In the genomic region with DNA sequence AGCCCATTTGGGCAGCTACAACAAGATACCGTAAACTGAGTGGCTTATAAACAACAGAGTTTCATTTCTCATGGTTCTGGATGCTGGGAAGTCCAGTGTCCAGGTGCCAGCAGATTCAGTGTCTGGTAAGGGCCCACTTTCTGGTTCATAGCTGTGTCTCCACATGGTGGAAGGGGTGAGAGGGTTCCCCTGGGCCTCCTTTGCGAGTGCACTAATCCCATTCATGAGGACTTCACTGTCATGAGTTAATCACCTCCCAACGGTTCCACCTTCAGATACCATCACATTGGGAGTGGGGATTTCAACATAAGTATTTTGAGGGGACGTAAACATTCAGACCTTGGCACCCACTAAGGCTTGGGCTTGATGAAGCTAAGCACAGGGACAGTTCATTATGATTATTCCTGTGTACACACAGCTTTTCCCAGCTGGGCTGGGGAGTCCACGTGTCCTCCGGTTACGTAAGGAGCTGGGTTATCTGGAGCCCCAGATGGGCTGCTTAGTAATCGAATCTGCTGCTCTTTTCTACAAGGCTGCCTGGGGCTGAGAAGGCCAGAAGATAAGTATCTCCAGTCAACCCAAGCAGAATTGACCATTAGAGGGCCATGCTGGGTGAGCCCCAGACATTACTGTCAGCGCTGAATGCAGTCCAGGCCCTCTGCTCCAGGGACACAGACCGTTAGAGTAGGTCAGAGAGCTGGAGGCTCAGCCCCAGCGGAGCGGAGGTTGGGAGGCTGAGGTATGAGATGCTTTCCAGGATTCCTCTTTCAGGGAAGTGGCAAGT, we compare ENCODE assay signal across 11 cellular contexts. TPM values are rescaled to one million over a fixed set of nuclear protein-coding genes. Genes with fewer than 3 reads are reported as not detected.
DNase-seq lines count a peak whose midpoint lies in the region; ATAC-seq and TF ChIP-seq lines count a peak whose summit lies in the region.
"Had no signal": no experiment of that assay in that cellular context is flagged by ENCODE, and none has a peak within 500 bp of the region (broad histone marks: within the 10 kb centered on the region; RNA-seq: fewer than 3 reads in every experiment).

No MANE protein-coding gene starts in this region.

- no peaks in the 10 kb centered on the region for H3K27me3 ChIP-seq in stomach

- TF ChIP-seq CTCF in cardiac fibroblast (IDR thresholded peaks at IDR 0.05; ENCODE audit: low read depth, low read length) (peak; percentile 6), stomach (IDR thresholded peaks at IDR 0.05) (no peak)

- no peak overlapping the region for H3K4me3 ChIP-seq in cardiac fibroblast (replicated peaks in 1 of 2; ENCODE audit: low read depth in 2 of 2, low read length in 2 of 2)
- no peak overlapping the region for H3K4me3 ChIP-seq in stomach

- ATAC-seq in GM18502 (IDR thresholded peaks at IDR 0.05; ENCODE audit: poor library complexity, unreplicated experiment), result no peak

- no peaks in the 10 kb centered on the region for H3K36me3 ChIP-seq in stomach

- TF ChIP-seq POLR2A in stomach (IDR thresholded peaks at IDR 0.05), result no peak

- peaks cover 38 to 91% (median 50%) of the 10 kb centered on the region in 4 donors for H3K4me1 ChIP-seq in stomach

- no peak for TF ChIP-seq EP300 in stomach (IDR thresholded peaks at IDR 0.05)

- H3K27ac ChIP-seq in stomach, result peak overlapping the region in 4 of 5 donors; percentile 32 to 54 (median 42)
- H3K27ac ChIP-seq: RWPE1 had no signal

- intact Hi-C loops in stomach (cut with DNase I; ENCODE audit: low total_unique reads), result no loop called here

- DNase-seq in HUDEP-2 (lab: John Stamatoyannopoulos, UW; ENCODE audit: unreplicated experiment in 76 of 76) (peak in 74 of 76 experiments; percentile 36 to 96 (median 83)), cardiac fibroblast (ENCODE audit: low read depth in 2 of 2) (peak; percentile 34 to 78), inferior parietal cortex (ENCODE audit: extremely low spot score) (peak; percentile 39), stomach (peak; percentile 28)
- DNase-seq in stimulated activated naive CD4-positive, alpha-beta T cell (lab: John Stamatoyannopoulos, UW), result no peak
- DNase-seq in activated CD8-positive, alpha-beta memory T cell treated with anti-CD3 and anti-CD28 coated beads, Interleukin-2, amount 50 U/mL, for 4 hours, result no peak
- DNase-seq in activated CD4-positive, CD25-positive, alpha-beta regulatory T cell treated with anti-CD3 and anti-CD28 coated beads, Interleukin-2, amount 50 U/mL, for 72 hours, result no peak
- DNase-seq: activated naive CD8-positive, alpha-beta T cell treated with anti-CD3 and anti-CD28 coated beads, Interleukin-2, amount 10 ng/mL, durations not matched to agents 7 days and 5 days; stimulated activated CD4-positive, alpha-beta T cell treated with anti-CD3 and anti-CD28 coated beads, Interleukin-1b, Interleukin-23, amount 100 ng/mL, for 48 hours had no signal

- H3K9me3 ChIP-seq in stomach, result no peaks in the 10 kb centered on the region

- WGBS in stomach, 5 donors, result 52 to 77% (median 72%) methylated on average over 12 of the region's 12 CpGs

RNA-seq across cellular contexts. Expression of a gene that starts 42.7 kb away (rescaled TPM):
- total RNA-seq in stomach, result 100 to 1,000 TPM in 4 of 5 donors, 10 to 100 TPM in 1; 69.0 to 217 (median 156) TPM
- polyA plus RNA-seq in stomach, result 10 to 100 TPM; 35.1 to 82.6 (median 47.1) TPM

Comparison
In these comparisons a context has a peak if more than half of its experiments do, and no peak if none do; other contexts are left out.
1. DNase-seq: peak in HUDEP-2 (74 of 76), cardiac fibroblast (2 of 2), inferior parietal cortex (single experiment) and stomach (single experiment); none in stimulated activated naive CD4-positive, alpha-beta T cell (0 of 6), activated CD8-positive, alpha-beta memory T cell treated with anti-CD3 and anti-CD28 coated beads, Interleukin-2, amount 50 U/mL, for 4 hours (single experiment) and activated CD4-positive, CD25-positive, alpha-beta regulatory T cell treated with anti-CD3 and anti-CD28 coated beads, Interleukin-2, amount 50 U/mL, for 72 hours (single experiment).